ENCODE assay signal across 8 cellular contexts in genomic region chr3:50292159-50292923, GRCh38. TPM values are rescaled to one million over a fixed set of nuclear protein-coding genes. Genes with fewer than 3 reads are reported as not detected.
DNase-seq lines count a peak whose midpoint lies in the region; ATAC-seq, FAIRE-seq and TF ChIP-seq lines count a peak whose summit lies in the region.

TSS of gene IFRD2 (minus strand) at chr3:50292429. CDS start at chr3:50292274, 155 bp downstream.

- TF ChIP-seq EP300 in H1 (IDR thresholded peaks at IDR 0.05; ENCODE audit: borderline replicate concordance in 1 of 2, low read depth in 2 of 2, low read length in 2 of 2): no peak

- H3K4me2 ChIP-seq in H1 (ENCODE audit: insufficient read depth in 1 of 2, low read depth in 2 of 2, low read length in 2 of 2) (peak within 1 kb of the TSS; percentile 93 to 95), mesenchymal stem cell (ENCODE audit: low read length, poor library complexity, severe bottlenecking) (peak within 1 kb of the TSS; percentile 84)

- H3K36me3 ChIP-seq in H1 (ENCODE audit: control insufficient read depth in 2 of 4, insufficient read depth in 4 of 4, low read length in 3 of 4) (peaks cover 16 to 27% (median 22%) of the 10 kb centered on the region in 4 experiments), mesenchymal stem cell (ENCODE audit: control insufficient read depth in 1 of 2, insufficient read depth in 2 of 2, low read depth in 1 of 2, low read length in 2 of 2) (peaks cover 37 to 41% of the 10 kb centered on the region in 2 experiments)

- peak; percentile 95 for DNase-seq in COLO829 (ENCODE audit: low spot score)
- peak; percentile 96 for DNase-seq in HTR-8/SVneo (ENCODE audit: insufficient read length, low spot score)
- peak; percentile 98 for DNase-seq in NOMO-1 treated with dmso at 0.1 percent for 144 hours (lab: John Stamatoyannopoulos, UW; ENCODE audit: unreplicated experiment)
- DNase-seq in activated CD8-positive, alpha-beta memory T cell treated with anti-CD3 and anti-CD28 coated beads for 48 hours (ENCODE audit: low read depth in 2 of 3, low spot score in 2 of 3): peak; percentile 77 to 88 (median 80)
- DNase-seq in H1 (ENCODE audit: low read depth in 1 of 2, low spot score in 2 of 2): peak; percentile 91 to 94
- DNase-seq in mesenchymal stem cell: peak; percentile 98
- peak; percentile 91 for DNase-seq in stimulated activated CD8-positive, alpha-beta memory T cell treated with anti-CD3 and anti-CD28 coated beads, Interleukin-12 subunit alpha, Interleukin-12 subunit beta, amount 100 ng/mL, for 4 hours (ENCODE audit: low read depth)

- peak in 1 of 3 experiments; percentile 1; a peak in 1 of 4 replicates for TF ChIP-seq CTCF in H1 (IDR thresholded peaks at IDR 0.05; ENCODE audit: control extremely low read depth in 1 of 3, insufficient read depth in 1 of 3, low read depth in 1 of 3, low read length in 3 of 3)

- H3K56ac ChIP-seq in H1 (replicated peaks; ENCODE audit: insufficient read length, low read depth, low read length): peak within 1 kb of the TSS; percentile 37

- H3K27ac ChIP-seq in H1 (ENCODE audit: low read depth, low read length) (peak within 1 kb of the TSS; percentile 37; the same call in 1 of the 2 replicates), mesenchymal stem cell (ENCODE audit: low read length, poor library complexity, severe bottlenecking) (no peak within 1 kb of the TSS)

- H3K4me1 ChIP-seq in H1 (replicated peaks in 1 of 4; ENCODE audit: control insufficient read depth in 3 of 4, insufficient read depth in 4 of 4, low read length in 3 of 4) (peaks cover 0 to 7% (median 5%) of the 10 kb centered on the region in 4 experiments; a peak in 4 of 7 replicates), mesenchymal stem cell (ENCODE audit: control insufficient read depth, insufficient read depth, low read depth, low read length) (peaks cover 17% of the 10 kb centered on the region)

- H3K4ac ChIP-seq in H1 (replicated peaks; ENCODE audit: insufficient read length, low read depth, low read length) (peak within 1 kb of the TSS; percentile 88), mesenchymal stem cell (ENCODE audit: low read depth in 1 of 2, low read length in 2 of 2) (peak within 1 kb of the TSS in 1 of 2 experiments; percentile 6)

- FAIRE-seq in HTR-8/SVneo (lab: Jason Lieb, UNC) (peak; percentile 100), H1 (lab: Jason Lieb, UNC) (peak; percentile 91)

- peak; percentile 84 for ATAC-seq in GM21367 (IDR thresholded peaks at IDR 0.05; ENCODE audit: unreplicated experiment)

- peaks cover 10% of the 10 kb centered on the region for H3K23me2 ChIP-seq in H1 (ENCODE audit: low read depth, low read length)

- H2BK20ac ChIP-seq in H1 (ENCODE audit: low read length): 0 out of 2 replicates have a peak within 1 kb of the TSS, but pooled peaks have one; percentile 61

- peaks cover 0 to 15% of the 10 kb centered on the region in 2 experiments; a peak in 3 of 4 replicates for H3K79me2 ChIP-seq in H1 (ENCODE audit: control insufficient read depth in 1 of 2, insufficient read depth in 2 of 2, low read length in 2 of 2)

- H3K27me3 ChIP-seq in H1 (replicated peaks in 1 of 4; ENCODE audit: control insufficient read depth in 3 of 4, extremely low read depth in 1 of 4, insufficient read depth in 3 of 4, low read length in 3 of 4): no peaks in the 10 kb centered on the region; a peak in 1 of 7 replicates
- H3K27me3 ChIP-seq in mesenchymal stem cell (ENCODE audit: control insufficient read depth in 1 of 2, insufficient read depth in 1 of 2, low read length in 2 of 2): no peaks in the 10 kb centered on the region

- peak within 1 kb of the TSS; percentile 75 for H4K91ac ChIP-seq in H1 (replicated peaks; ENCODE audit: insufficient read length, low read length)
- peak within 1 kb of the TSS; percentile 55 for H4K91ac ChIP-seq in mesenchymal stem cell (ENCODE audit: low read length)

- H2BK15ac ChIP-seq in H1 (ENCODE audit: low read length): peak within 1 kb of the TSS; percentile 92; the same call in 1 of the 2 replicates
- peak within 1 kb of the TSS; percentile 9 for H2BK15ac ChIP-seq in mesenchymal stem cell (ENCODE audit: low read depth, poor library complexity, severe bottlenecking)

- TF ChIP-seq RAD21 in H1 (IDR thresholded peaks at IDR 0.05 in 1 of 2, conservative IDR thresholded peaks at IDR 0.05 in 1 of 2; ENCODE audit: low read depth in 2 of 2, low read length in 2 of 2): no peak; a peak in 1 of 4 replicates

- H3K9ac ChIP-seq in H1 (replicated peaks in 1 of 4; ENCODE audit: extremely low read depth in 1 of 4, low read depth in 3 of 4, low read length in 3 of 4): peak within 1 kb of the TSS in 3 of 4 experiments; percentile 69 to 78 (median 76); a peak in 6 of 7 replicates
- H3K9ac ChIP-seq in mesenchymal stem cell (ENCODE audit: low read length): peak within 1 kb of the TSS; percentile 95

- POLR2A ChIA-PET in H1 (lab: Charles Lee; ENCODE audit: partially characterized antibody): interaction anchor here (0.7 to 6.8 kb wide), 15 partner anchors 10 to 89 kb away, joined by 3 to 122 read pairs (median 4); partner anchors contain the start of genes HYAL1, HYAL2, LSMEM2 and TUSC2

- peak in 1 of 2 experiments; percentile 73; a peak in 2 of 3 replicates for TF ChIP-seq POLR2A in H1 (IDR thresholded peaks at IDR 0.05; ENCODE audit: control extremely low read depth in 1 of 2, low read depth in 2 of 2, low read length in 2 of 2)

- H3K18ac ChIP-seq in H1 (ENCODE audit: extremely low read depth, low read length) (peak within 1 kb of the TSS; percentile 51; the same call in 1 of the 2 replicates), mesenchymal stem cell (ENCODE audit: low read depth in 1 of 2, low read length in 2 of 2) (peak within 1 kb of the TSS; percentile 73)

- H4K8ac ChIP-seq in H1 (ENCODE audit: extremely low read depth, insufficient read depth, low read length) (peak within 1 kb of the TSS; percentile 54; the same call in 1 of the 2 replicates), mesenchymal stem cell (ENCODE audit: low read length) (peak within 1 kb of the TSS; percentile 88)

- no peak within 1 kb of the TSS for H3K23ac ChIP-seq in H1 (ENCODE audit: insufficient read length)
- H3K23ac ChIP-seq in mesenchymal stem cell (ENCODE audit: low read length in 2 of 2): no peak within 1 kb of the TSS

- H3K9me3 ChIP-seq in H1 (ENCODE audit: insufficient read depth in 2 of 2, low read depth in 1 of 2, low read length in 1 of 2) (no peaks in the 10 kb centered on the region), mesenchymal stem cell (ENCODE audit: control insufficient read depth, low read length) (no peaks in the 10 kb centered on the region)

- H4K5ac ChIP-seq in H1 (ENCODE audit: insufficient read length, low read depth, low read length): peak within 1 kb of the TSS; percentile 44

- peaks cover 8% of the 10 kb centered on the region; the same call in 1 of the 2 replicates for H3K79me1 ChIP-seq in H1 (ENCODE audit: low read depth, low read length)
- H3K79me1 ChIP-seq in mesenchymal stem cell (replicated peaks; ENCODE audit: low read length, poor library complexity, severe bottlenecking): peaks cover 27% of the 10 kb centered on the region

- H2BK120ac ChIP-seq in H1 (replicated peaks; ENCODE audit: low read depth, low read length): no peak within 1 kb of the TSS
- H2BK120ac ChIP-seq in mesenchymal stem cell (ENCODE audit: low read depth, low read length): peak within 1 kb of the TSS; percentile 21

- WGBS in H1 (ENCODE audit: extremely low coverage in 1 of 2, insufficient coverage in 1 of 2, insufficient read length in 1 of 2, insufficient replicate concordance in 2 of 2, low coverage in 1 of 2, low lambda C conversion rate in 2 of 2, missing lambda C conversion rate in 1 of 2), 2 experiments: 6% methylated on average over 46 of the region's 65 CpGs; no CpG with 5 or more reads in 1 of the 2 experiments
- 2% methylated on average over 65 of the region's 65 CpGs for WGBS in mesenchymal stem cell

- H2AK5ac ChIP-seq in H1 (ENCODE audit: low read depth, low read length) (peak within 1 kb of the TSS; percentile 71; the same call in 1 of the 2 replicates), mesenchymal stem cell (ENCODE audit: low read length, severe bottlenecking) (no peak within 1 kb of the TSS)

- H3K4me3 ChIP-seq in H1 (ENCODE audit: extremely low read depth in 1 of 4, insufficient read depth in 2 of 4, low read depth in 3 of 4, low read length in 4 of 4) (peak within 1 kb of the TSS; percentile 62 to 95 (median 94)), mesenchymal stem cell (ENCODE audit: insufficient read depth in 1 of 2, low read depth in 1 of 2, low read length in 2 of 2) (peak within 1 kb of the TSS; percentile 93 to 97)

- H3K14ac ChIP-seq in H1 (ENCODE audit: insufficient read length): no peak within 1 kb of the TSS
- no peak within 1 kb of the TSS for H3K14ac ChIP-seq in mesenchymal stem cell (ENCODE audit: low read length in 2 of 2)

- H2BK12ac ChIP-seq in H1 (ENCODE audit: low read depth, low read length): no peak within 1 kb of the TSS
- no peak within 1 kb of the TSS for H2BK12ac ChIP-seq in mesenchymal stem cell (ENCODE audit: low read length in 2 of 2)

- H2AFZ ChIP-seq in H1 (ENCODE audit: low read length): 0 out of 2 replicates have a peak within 1 kb of the TSS, but pooled peaks have one; percentile 61
- H2AFZ ChIP-seq in mesenchymal stem cell (ENCODE audit: low read depth, low read length): peak within 1 kb of the TSS; percentile 43

- H2BK5ac ChIP-seq in H1 (ENCODE audit: low read depth, low read length): peak within 1 kb of the TSS; percentile 67; the same call in 1 of the 2 replicates
- no peak within 1 kb of the TSS for H2BK5ac ChIP-seq in mesenchymal stem cell (ENCODE audit: low read depth, low read length, poor library complexity, severe bottlenecking)

- CTCF ChIA-PET in H1 (lab: Charles Lee; ENCODE audit: partially characterized antibody): interaction anchor here (0.7 to 4.3 kb wide), 13 partner anchors 8 to 98 kb away, joined by 3 to 17 read pairs (median 4); partner anchors contain the start of genes HYAL1, HYAL2, LSMEM2 and SEMA3B

- H4K20me1 ChIP-seq in H1 (replicated peaks in 1 of 2; ENCODE audit: control insufficient read depth in 1 of 2, insufficient read depth in 2 of 2, low read length in 2 of 2): peaks cover 0 to 7% of the 10 kb centered on the region in 2 experiments

TF ChIP-seq in H1, 55 proteins besides CTCF, POLR2A, EP300 and RAD21 (continues in another document):
- TF ChIP-seq RFX5 (IDR thresholded peaks at IDR 0.05; ENCODE audit: borderline replicate concordance, low read depth, low read length) (no peak), KDM5A (IDR thresholded peaks at IDR 0.05; ENCODE audit: low read length) (peak; percentile 29; the same call in 1 of the 2 replicates)

RNA-seq across cellular contexts. Expression of gene IFRD2, which starts in this region (rescaled TPM):
- 88.8 and 97.8 TPM in 2 replicates for total RNA-seq in H1 (2021; fragmentation: NEBNext Ultra II Directional; extraction: Animal tissue kit (Norgen Biotek cat#: 25700))
- 76.7 and 123 TPM in 2 replicates for polyA plus RNA-seq in H1 (2011; rRNA removed)
- polyA plus RNA-seq in H1 (2011; cell fraction: cytosol; rRNA removed): 76.7 TPM
- 310 TPM for polyA plus RNA-seq in H1 (2011; cell fraction: nucleus; rRNA removed)
- polyA plus RNA-seq in H1 (2012, experiment 1 of 2): 72.6 to 93.2 TPM (median 89.6 TPM) in 4 replicates
- 133 TPM for polyA plus RNA-seq in H1 (2012, experiment 2 of 2)
- 61.4 TPM for polyA plus RNA-seq in H1 (2013, experiment 1 of 2)
- polyA plus RNA-seq in H1 (2013, experiment 2 of 2): 54.6 TPM
- 47.8 and 50.1 TPM in 2 replicates for polyA minus RNA-seq in H1 (2011; rRNA and poly(A)+ RNA removed)
- 33.3 TPM for polyA minus RNA-seq in H1 (2011; cell fraction: cytosol; rRNA and poly(A)+ RNA removed)
- polyA minus RNA-seq in H1 (2011; cell fraction: nucleus; rRNA and poly(A)+ RNA removed): 86.7 TPM
- 24.4 TPM for polyA plus RNA-seq in mesenchymal stem cell (2013, experiment 1 of 2)
- polyA plus RNA-seq in mesenchymal stem cell (2013, experiment 2 of 2): 23.2 TPM
